Comparison of ENCODE assay signal across 1 cellular context in the genomic region with DNA sequence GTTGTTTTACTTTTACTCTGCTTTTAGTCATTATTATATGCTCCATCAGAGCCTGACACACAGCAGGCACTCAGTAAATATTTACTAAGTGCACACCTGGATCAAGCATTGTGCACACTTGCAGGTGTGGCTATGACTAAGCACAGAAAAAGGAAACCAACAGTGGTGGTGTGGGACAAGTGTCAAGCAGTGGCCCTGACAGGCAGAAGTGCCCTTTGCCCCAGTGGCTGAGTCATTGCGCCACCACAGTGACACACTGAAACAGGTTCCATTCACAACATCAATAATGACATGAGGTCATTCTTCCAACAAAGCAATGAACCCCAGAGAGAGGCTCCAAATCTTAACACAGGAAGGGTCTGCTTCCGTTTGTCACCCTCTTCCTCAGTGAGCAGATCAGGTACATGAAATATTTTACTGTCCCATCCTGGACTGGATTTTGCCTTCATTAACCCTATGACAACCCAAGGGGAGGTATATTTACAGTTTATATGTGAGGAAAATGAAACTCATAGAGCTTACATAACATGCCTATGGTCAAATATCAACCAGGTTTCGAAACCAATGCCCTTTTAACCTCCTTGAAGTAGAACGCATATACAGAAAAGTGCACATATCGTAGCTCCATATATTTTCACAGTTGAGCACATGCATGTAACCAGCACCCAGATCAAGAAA.
TF ChIP-seq lines count a peak whose summit lies in the region.

No MANE protein-coding gene starts in this region.

TF ChIP-seq in Ishikawa, 13 proteins besides CTCF, POLR2A, EP300 and RAD21 (continued from another document):
- TF ChIP-seq CEBPB (IDR thresholded peaks at IDR 0.05) (peak; percentile 90), TEAD4 (IDR thresholded peaks at IDR 0.05) (peak; percentile 77)
